10 cellular contexts compared by ENCODE assay signal in genomic region chr5:126044111-126044668, GRCh38.
DNase-seq lines count a peak whose midpoint lies in the region; ATAC-seq, FAIRE-seq and TF ChIP-seq lines count a peak whose summit lies in the region.
"Had no signal": no experiment of that assay in that cellular context is flagged by ENCODE, and none has a peak within 500 bp of the region (broad histone marks: within the 10 kb centered on the region; RNA-seq: fewer than 3 reads in every experiment).

No MANE protein-coding gene starts in this region.

- H3K27ac ChIP-seq in astrocyte (ENCODE audit: low read depth, low read length), result peak overlapping the region; percentile 3
- H3K27ac ChIP-seq: gastrocnemius medialis had no signal

- no peaks in the 10 kb centered on the region for H4K20me1 ChIP-seq in astrocyte (ENCODE audit: insufficient read depth, low read length)

- no peaks in the 10 kb centered on the region for H3K36me3 ChIP-seq in astrocyte (ENCODE audit: insufficient read depth, low read length)
- H3K36me3 ChIP-seq: gastrocnemius medialis had no signal

- FAIRE-seq in astrocyte (lab: Jason Lieb, UNC), result no peak

- H3K27ac Mint-ChIP-seq in astrocyte (ENCODE audit: unreplicated experiment) (peak overlapping the region; percentile 62), nephron progenitor cell (no peak overlapping the region)

- no peaks in the 10 kb centered on the region for H3K79me2 ChIP-seq in astrocyte (ENCODE audit: insufficient read depth, low read length)

- peaks cover 10% of the 10 kb centered on the region for H3K4me1 Mint-ChIP-seq in astrocyte (ENCODE audit: low read depth, unreplicated experiment)
- peaks cover 24% of the 10 kb centered on the region for H3K4me1 Mint-ChIP-seq in nephron progenitor cell

- no peak overlapping the region for H3K4me3 ChIP-seq in astrocyte (ENCODE audit: insufficient read depth, low read depth, low read length)
- H3K4me3 ChIP-seq: gastrocnemius medialis had no signal

- H3K36me3 Mint-ChIP-seq in astrocyte (ENCODE audit: low read depth, unreplicated experiment), result no peaks in the 10 kb centered on the region
- H3K36me3 Mint-ChIP-seq in nephron progenitor cell (ENCODE audit: low read depth), result no peaks in the 10 kb centered on the region

- no peak overlapping the region for H2AFZ ChIP-seq in astrocyte (ENCODE audit: low read depth, low read length)

- H3K9me3 ChIP-seq in astrocyte (ENCODE audit: insufficient read depth, low read depth, low read length), result no peaks in the 10 kb centered on the region
- H3K9me3 ChIP-seq: gastrocnemius medialis had no signal

- H3K9ac ChIP-seq in astrocyte (ENCODE audit: low read length), result no peak overlapping the region

- ATAC-seq in GM21717 (IDR thresholded peaks at IDR 0.05; ENCODE audit: unreplicated experiment) (no peak), HG02884 (IDR thresholded peaks at IDR 0.05; ENCODE audit: unreplicated experiment) (no peak), GM19452 (IDR thresholded peaks at IDR 0.05; ENCODE audit: unreplicated experiment) (no peak)
- ATAC-seq: gastrocnemius medialis had no signal

- TF ChIP-seq CTCF in astrocyte (IDR thresholded peaks at IDR 0.05; ENCODE audit: insufficient read depth, low read depth, low read length) (no peak), nephron progenitor cell (IDR thresholded peaks at IDR 0.05) (no peak)

- H3K4me2 ChIP-seq in astrocyte (ENCODE audit: low read length), result peak overlapping the region; percentile 57

- no peaks in the 10 kb centered on the region for H3K9me3 Mint-ChIP-seq in astrocyte (ENCODE audit: unreplicated experiment)
- H3K9me3 Mint-ChIP-seq in nephron progenitor cell, result no peaks in the 10 kb centered on the region

- H3K4me3 Mint-ChIP-seq in astrocyte (ENCODE audit: unreplicated experiment), result no peak overlapping the region
- H3K4me3 Mint-ChIP-seq in nephron progenitor cell, result no peak overlapping the region

- peak; percentile 18 for DNase-seq in Caki2 (ENCODE audit: low read depth)
- DNase-seq in NCI-H1694 treated with DMSO at 0.1 percent for 48 hours (lab: John Stamatoyannopoulos, UW), result peak; percentile 63
- peak; percentile 97 for DNase-seq in astrocyte (ENCODE audit: low read depth)
- DNase-seq in kidney tubule cell (ENCODE audit: low spot score), result peak; percentile 31
- DNase-seq in nephron progenitor cell, result no peak
- DNase-seq: gastrocnemius medialis; stimulated activated naive CD4-positive, alpha-beta T cell had no signal

- H3K27me3 Mint-ChIP-seq in astrocyte (ENCODE audit: low read depth, unreplicated experiment), result no peaks in the 10 kb centered on the region
- H3K27me3 Mint-ChIP-seq in nephron progenitor cell (ENCODE audit: low read depth, poor library complexity), result no peaks in the 10 kb centered on the region

- H3K4me1 ChIP-seq in astrocyte (ENCODE audit: insufficient read depth, low read length), result peaks cover 3% of the 10 kb centered on the region
- H3K4me1 ChIP-seq: gastrocnemius medialis had no signal

- in situ Hi-C loops in Caki2 (cut with HindIII; ENCODE audit: low pct_unique_long_range_greater_than_20kb, low sequenced_read_pairs), result no loop called here

- H3K27me3 ChIP-seq in astrocyte (ENCODE audit: insufficient read depth, low read length), result no peaks in the 10 kb centered on the region
- H3K27me3 ChIP-seq: gastrocnemius medialis had no signal
